Comparison of ENCODE assay signal across 1 cellular context in genomic region chr11:70131606-70132190, GRCh38.
TF ChIP-seq lines count a peak whose summit lies in the region.

No MANE protein-coding gene starts in this region.

TF ChIP-seq in H1, 55 proteins besides CTCF, POLR2A, EP300 and RAD21:
- TF ChIP-seq NANOG (IDR thresholded peaks at IDR 0.05; ENCODE audit: insufficient read depth, low read depth, low read length, poor library complexity, severe bottlenecking), result no peak
- TF ChIP-seq USF2 (IDR thresholded peaks at IDR 0.05; ENCODE audit: low read length), result no peak
- TF ChIP-seq ATF3 (IDR thresholded peaks at IDR 0.05; ENCODE audit: insufficient read depth, low read depth, low read length), result no peak
- no peak for TF ChIP-seq HDAC6 (IDR thresholded peaks at IDR 0.05; ENCODE audit: low read depth, low read length)
- TF ChIP-seq JUND (IDR thresholded peaks at IDR 0.05; ENCODE audit: low read length), result no peak
